24 cellular contexts compared by ENCODE assay signal in the genomic region with DNA sequence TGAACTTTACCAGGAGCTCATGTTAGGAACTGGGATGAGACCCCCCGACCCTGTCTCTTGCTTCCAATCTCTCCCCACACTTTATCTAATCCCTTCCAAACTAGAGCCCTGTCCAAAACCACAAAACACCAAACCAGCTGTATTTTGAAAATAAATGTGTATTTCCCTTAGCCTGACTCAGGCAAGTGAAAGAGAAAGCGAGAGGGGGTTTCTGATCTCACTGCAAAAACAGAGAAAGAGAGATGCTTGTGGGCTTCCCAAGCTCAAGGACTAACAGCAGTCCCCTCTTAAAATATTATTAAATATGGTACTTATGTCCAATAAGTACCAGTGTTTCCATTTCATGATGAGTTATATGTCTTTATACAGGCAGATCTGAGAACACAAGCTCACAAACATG.
"Had no signal": no experiment of that assay in that cellular context is flagged by ENCODE, and none has a peak within 500 bp of the region (broad histone marks: within the 10 kb centered on the region; RNA-seq: fewer than 3 reads in every experiment).

No MANE protein-coding gene starts in this region.

- H3K4me2 ChIP-seq: hepatocyte had no signal

- H3K36me3 Mint-ChIP-seq: activated naive CD8-positive, alpha-beta T cell; naive thymus-derived CD4-positive, alpha-beta T cell had no signal

- H2AFZ ChIP-seq: hepatocyte had no signal

- ATAC-seq: activated CD4-positive, alpha-beta T cell treated with anti-CD3 and anti-CD28 coated beads for 36 hours; activated T-helper 17 cell treated with anti-CD3 and anti-CD28 coated beads, Interleukin-2, amount 50 U/mL, for 72 hours; left lobe of liver; lower lobe of right lung; naive thymus-derived CD4-positive, alpha-beta T cell had no signal

- H3K36me3 ChIP-seq: breast epithelium, lower lobe of right lung, thoracic aorta, upper lobe of left lung had no signal

- H3K4me3 Mint-ChIP-seq: activated CD4-positive, alpha-beta T cell treated with anti-CD3 and anti-CD28 coated beads for 36 hours; activated naive CD8-positive, alpha-beta T cell; activated T-cell treated with anti-CD3 and anti-CD28 coated beads, Interleukin-2, amount 50 U/mL, for 24 hours; activated T-helper 17 cell treated with anti-CD3 and anti-CD28 coated beads, Interleukin-2, amount 50 U/mL, for 72 hours; central memory CD8-positive, alpha-beta T cell; immature natural killer cell; naive thymus-derived CD4-positive, alpha-beta T cell; neural crest cell; T-helper 2 cell treated with Interferon-gamma antibody and Interleukin-4, amounts not matched to agents 5 μg/mL and 100 μg/mL, for 36 hours had no signal

- H3K79me2 ChIP-seq: hepatocyte had no signal

- H3K9me3 ChIP-seq: breast epithelium, lower lobe of right lung, thoracic aorta, upper lobe of left lung had no signal

- DNase-seq: activated CD4-positive, alpha-beta T cell treated with anti-CD3 and anti-CD28 coated beads for 36 hours; activated CD4-positive, alpha-beta T cell treated with anti-CD3 and anti-CD28 coated beads, Interleukin-2, amount 50 U/mL, for 4 hours; activated CD8-positive, alpha-beta memory T cell treated with anti-CD3 and anti-CD28 coated beads for 24 hours; activated CD8-positive, alpha-beta memory T cell treated with anti-CD3 and anti-CD28 coated beads, Interleukin-2, amount 50 U/mL, for 4 hours; activated T-cell treated with anti-CD3 and anti-CD28 coated beads, Interleukin-2, amount 50 U/mL, for 24 hours; effector memory CD4-positive, alpha-beta T cell; glutamatergic neuron; immature natural killer cell; lower lobe of right lung; naive thymus-derived CD4-positive, alpha-beta T cell; retina; stimulated activated CD4-positive, alpha-beta T cell treated with anti-CD3 and anti-CD28 coated beads, Interleukin-4, amount 100 ng/mL, for 24 hours; stimulated activated naive CD4-positive, alpha-beta T cell treated with Interleukin-2 at 50 U/mL for 16 hours; upper lobe of left lung had no signal

- H3K4me1 ChIP-seq: breast epithelium, lower lobe of right lung, upper lobe of left lung had no signal

- H3K4me3 ChIP-seq: breast epithelium, hepatocyte, lower lobe of right lung, thoracic aorta, upper lobe of left lung had no signal

- H3K27me3 ChIP-seq: breast epithelium, hepatocyte, upper lobe of left lung had no signal

- H3K27ac ChIP-seq: breast epithelium, hepatocyte, lower lobe of right lung, thoracic aorta, upper lobe of left lung had no signal

- H3K27me3 Mint-ChIP-seq: activated CD4-positive, alpha-beta T cell treated with anti-CD3 and anti-CD28 coated beads for 36 hours; activated naive CD8-positive, alpha-beta T cell; activated T-cell treated with anti-CD3 and anti-CD28 coated beads, Interleukin-2, amount 50 U/mL, for 24 hours; activated T-helper 17 cell treated with anti-CD3 and anti-CD28 coated beads, Interleukin-2, amount 50 U/mL, for 72 hours; central memory CD8-positive, alpha-beta T cell; naive thymus-derived CD4-positive, alpha-beta T cell; progenitor cell of endocrine pancreas had no signal

- H3K27ac Mint-ChIP-seq: activated CD4-positive, alpha-beta T cell treated with anti-CD3 and anti-CD28 coated beads for 36 hours; activated naive CD8-positive, alpha-beta T cell; activated T-cell treated with anti-CD3 and anti-CD28 coated beads, Interleukin-2, amount 50 U/mL, for 24 hours; activated T-helper 17 cell treated with anti-CD3 and anti-CD28 coated beads, Interleukin-2, amount 50 U/mL, for 72 hours; immature natural killer cell; naive thymus-derived CD4-positive, alpha-beta T cell; progenitor cell of endocrine pancreas; T-helper 2 cell treated with Interferon-gamma antibody and Interleukin-4, amounts not matched to agents 5 μg/mL and 100 μg/mL, for 36 hours had no signal

- H3K4me1 Mint-ChIP-seq: activated CD4-positive, alpha-beta T cell treated with anti-CD3 and anti-CD28 coated beads for 36 hours; activated T-helper 17 cell treated with anti-CD3 and anti-CD28 coated beads, Interleukin-2, amount 50 U/mL, for 72 hours; central memory CD8-positive, alpha-beta T cell; immature natural killer cell; naive thymus-derived CD4-positive, alpha-beta T cell; neural crest cell had no signal
